ENCODE assay signal across 15 cellular contexts in the genomic region with DNA sequence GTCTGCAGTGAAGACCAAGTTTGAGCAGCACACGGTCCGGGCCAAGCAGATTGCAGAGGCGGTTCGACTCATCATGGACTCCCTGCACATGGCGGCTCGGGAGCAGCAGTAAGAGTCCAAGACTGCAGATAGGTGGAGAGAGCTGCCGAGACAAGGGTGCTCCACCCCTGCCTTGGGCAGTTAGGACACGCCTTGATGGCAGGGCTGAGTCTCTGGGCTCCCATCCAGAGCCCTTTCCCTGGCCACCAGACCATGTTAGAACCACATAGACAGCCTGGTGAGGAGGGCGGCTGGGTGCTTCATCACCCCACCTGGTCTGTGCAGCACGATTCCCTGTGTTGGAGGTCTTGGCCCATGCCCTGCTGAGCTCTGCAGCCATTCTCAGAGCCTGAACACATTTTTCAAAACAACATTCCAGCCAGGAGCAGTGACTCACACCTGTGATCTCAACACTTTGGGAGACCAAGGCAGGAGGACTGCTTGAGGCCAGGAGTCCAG. TPM values are rescaled to one million over a fixed set of nuclear protein-coding genes. Genes with fewer than 3 reads are reported as not detected.
DNase-seq lines count a peak whose midpoint lies in the region; ATAC-seq and TF ChIP-seq lines count a peak whose summit lies in the region.
"Had no signal": no experiment of that assay in that cellular context is flagged by ENCODE, and none has a peak within 500 bp of the region (broad histone marks: within the 10 kb centered on the region; RNA-seq: fewer than 3 reads in every experiment).

No MANE protein-coding gene starts in this region.

- no peak overlapping the region for H3K4me3 ChIP-seq in CD4-positive, alpha-beta memory T cell (ENCODE audit: low read length in 2 of 2)
- H3K4me3 ChIP-seq: BLaER1 treated with 17β-estradiol and CSF1 and Interleukin-3, amounts not matched to agents 10 nM and 100 nM had no signal

- H3K27me3 ChIP-seq in CD4-positive, alpha-beta memory T cell (ENCODE audit: insufficient read depth, low read length): no peaks in the 10 kb centered on the region
- H3K27me3 ChIP-seq: BLaER1 treated with 17β-estradiol and CSF1 and Interleukin-3, amounts not matched to agents 10 nM and 100 nM had no signal

- no peaks in the 10 kb centered on the region for H3K4me1 ChIP-seq in CD4-positive, alpha-beta memory T cell (ENCODE audit: insufficient read depth, low read length)

- H3K4me1 Mint-ChIP-seq in chondrocyte (ENCODE audit: low read depth): no peaks in the 10 kb centered on the region
- H3K4me1 Mint-ChIP-seq in CD4-positive, alpha-beta memory T cell: no peaks in the 10 kb centered on the region

- H3K4me3 Mint-ChIP-seq in chondrocyte (ENCODE audit: unreplicated experiment): no peak overlapping the region
- H3K4me3 Mint-ChIP-seq in CD4-positive, alpha-beta memory T cell: no peak overlapping the region
- H3K4me3 Mint-ChIP-seq: activated CD8-positive, alpha-beta memory T cell treated with anti-CD3 and anti-CD28 coated beads, Interleukin-2, amount 10 ng/mL, durations not matched to agents 7 days and 5 days; HFFc6; stimulated activated naive CD8-positive, alpha-beta T cell treated with anti-CD3 and anti-CD28 coated beads, Interleukin-15, Interleukin-2, amounts not matched to agents 100 ng/mL and 50 ng/mL, for 24 hours; T-helper 2 cell treated with Interferon-gamma antibody and Interleukin-4, amounts not matched to agents 5 μg/mL and 100 μg/mL, for 36 hours had no signal

- POLR2A ChIA-PET in CD4-positive, alpha-beta memory T cell (lab: Charles Lee; ENCODE audit: partially characterized antibody): interaction anchor here (1.5 kb wide), 1 partner anchor 94 kb away, joined by 3 read pairs; no protein-coding TSS in a partner anchor

- H3K27ac Mint-ChIP-seq in chondrocyte (ENCODE audit: unreplicated experiment): peak overlapping the region; percentile 33
- peak overlapping the region in 3 of 7 donors; percentile 4 to 62 (median 30) for H3K27ac Mint-ChIP-seq in CD4-positive, alpha-beta memory T cell
- H3K27ac Mint-ChIP-seq: HFFc6; progenitor cell of endocrine pancreas; T-helper 2 cell treated with Interferon-gamma antibody and Interleukin-4, amounts not matched to agents 5 μg/mL and 100 μg/mL, for 36 hours had no signal

- intact Hi-C loops in CD4-positive, alpha-beta memory T cell (cut with micrococcal nuclease): no loop called here

- no peaks in the 10 kb centered on the region for H3K27me3 Mint-ChIP-seq in chondrocyte (ENCODE audit: low read depth)
- no peaks in the 10 kb centered on the region for H3K27me3 Mint-ChIP-seq in CD4-positive, alpha-beta memory T cell
- H3K27me3 Mint-ChIP-seq: activated CD8-positive, alpha-beta memory T cell treated with anti-CD3 and anti-CD28 coated beads, Interleukin-2, amount 10 ng/mL, durations not matched to agents 7 days and 5 days; progenitor cell of endocrine pancreas; stimulated activated naive CD8-positive, alpha-beta T cell treated with anti-CD3 and anti-CD28 coated beads, Interleukin-15, Interleukin-2, amounts not matched to agents 100 ng/mL and 50 ng/mL, for 24 hours had no signal

- DNase-seq in LoVo (ENCODE audit: low spot score): peak; percentile 2
- DNase-seq in chondrocyte (ENCODE audit: low spot score): no peak
- peak; percentile 81 for DNase-seq in kidney tubule cell (ENCODE audit: low spot score)
- DNase-seq in CD4-positive, alpha-beta memory T cell: no peak
- no peak for DNase-seq in NK-92 (lab: John Stamatoyannopoulos, UW; ENCODE audit: unreplicated experiment)
- DNase-seq: aorta, HFFc6 had no signal

- H3K36me3 Mint-ChIP-seq in chondrocyte (ENCODE audit: low read depth): peaks cover 45% of the 10 kb centered on the region
- peaks cover 49 to 80% of the 10 kb centered on the region in 2 donors for H3K36me3 Mint-ChIP-seq in CD4-positive, alpha-beta memory T cell

- peak overlapping the region; percentile 1; the same call in 1 of the 2 replicates for H3K27ac ChIP-seq in C4-2B
- H3K27ac ChIP-seq in CD4-positive, alpha-beta memory T cell (ENCODE audit: low read depth, low read length): no peak overlapping the region

- no peaks in the 10 kb centered on the region for H3K9me3 Mint-ChIP-seq in chondrocyte (ENCODE audit: low read depth)
- H3K9me3 Mint-ChIP-seq in CD4-positive, alpha-beta memory T cell: no peaks in the 10 kb centered on the region
- H3K9me3 Mint-ChIP-seq: HFFc6; stimulated activated naive CD8-positive, alpha-beta T cell treated with anti-CD3 and anti-CD28 coated beads, Interleukin-15, Interleukin-2, amounts not matched to agents 100 ng/mL and 50 ng/mL, for 24 hours; T-helper 2 cell treated with Interferon-gamma antibody and Interleukin-4, amounts not matched to agents 5 μg/mL and 100 μg/mL, for 36 hours had no signal

- CTCF ChIA-PET in CD4-positive, alpha-beta memory T cell (lab: Charles Lee; ENCODE audit: partially characterized antibody): interaction anchor here (1.2 to 1.9 kb wide), 3 partner anchors 9 to 77 kb away, joined by 3 to 7 read pairs (median 6); a partner anchor contains a TSS

- H3K36me3 ChIP-seq in CD4-positive, alpha-beta memory T cell (ENCODE audit: insufficient read depth, low read length): peaks cover 70% of the 10 kb centered on the region

- ATAC-seq in HG03469 (IDR thresholded peaks at IDR 0.05; ENCODE audit: unreplicated experiment) (no peak), GM21717 (IDR thresholded peaks at IDR 0.05; ENCODE audit: unreplicated experiment) (no peak)
- ATAC-seq: activated CD8-positive, alpha-beta memory T cell treated with anti-CD3 and anti-CD28 coated beads, Interleukin-2, amount 10 ng/mL, durations not matched to agents 7 days and 5 days had no signal

- H3K9me3 ChIP-seq in CD4-positive, alpha-beta memory T cell (ENCODE audit: control insufficient read depth in 1 of 2, low read length in 2 of 2): no peaks in the 10 kb centered on the region

- TF ChIP-seq CTCF in C4-2B (conservative IDR thresholded peaks at IDR 0.05) (no peak), chondrocyte (IDR thresholded peaks at IDR 0.05) (no peak)

RNA-seq across cellular contexts. Expression of a gene that starts 17.3 kb away (rescaled TPM):
- 14.5 to 17.8 TPM (median 17.7 TPM) in 3 replicates for total RNA-seq in chondrocyte
- 10 to 100 TPM; 34.7 to 35.6 TPM for total RNA-seq in CD4-positive, alpha-beta memory T cell
- 10 to 100 TPM; 26.4 to 27.0 TPM for polyA plus RNA-seq in CD4-positive, alpha-beta memory T cell

RNA-seq across cellular contexts. Expression of a gene that starts 21.8 kb away (rescaled TPM):
- total RNA-seq in chondrocyte: 53.1 to 68.8 TPM (median 56.6 TPM) in 3 replicates
- 10 to 100 TPM; 44.0 to 53.7 TPM for total RNA-seq in CD4-positive, alpha-beta memory T cell
- 10 to 100 TPM; 29.0 to 29.5 TPM for polyA plus RNA-seq in CD4-positive, alpha-beta memory T cell

Comparison
In these comparisons a context has a peak if more than half of its experiments do, and no peak if none do; other contexts are left out.
1. DNase-seq: peak in LoVo (single experiment) and kidney tubule cell (single experiment); none in chondrocyte (single experiment), CD4-positive, alpha-beta memory T cell (0 of 5) and NK-92 (single experiment).